ENCODE assay signal across 8 cellular contexts in the genomic region with DNA sequence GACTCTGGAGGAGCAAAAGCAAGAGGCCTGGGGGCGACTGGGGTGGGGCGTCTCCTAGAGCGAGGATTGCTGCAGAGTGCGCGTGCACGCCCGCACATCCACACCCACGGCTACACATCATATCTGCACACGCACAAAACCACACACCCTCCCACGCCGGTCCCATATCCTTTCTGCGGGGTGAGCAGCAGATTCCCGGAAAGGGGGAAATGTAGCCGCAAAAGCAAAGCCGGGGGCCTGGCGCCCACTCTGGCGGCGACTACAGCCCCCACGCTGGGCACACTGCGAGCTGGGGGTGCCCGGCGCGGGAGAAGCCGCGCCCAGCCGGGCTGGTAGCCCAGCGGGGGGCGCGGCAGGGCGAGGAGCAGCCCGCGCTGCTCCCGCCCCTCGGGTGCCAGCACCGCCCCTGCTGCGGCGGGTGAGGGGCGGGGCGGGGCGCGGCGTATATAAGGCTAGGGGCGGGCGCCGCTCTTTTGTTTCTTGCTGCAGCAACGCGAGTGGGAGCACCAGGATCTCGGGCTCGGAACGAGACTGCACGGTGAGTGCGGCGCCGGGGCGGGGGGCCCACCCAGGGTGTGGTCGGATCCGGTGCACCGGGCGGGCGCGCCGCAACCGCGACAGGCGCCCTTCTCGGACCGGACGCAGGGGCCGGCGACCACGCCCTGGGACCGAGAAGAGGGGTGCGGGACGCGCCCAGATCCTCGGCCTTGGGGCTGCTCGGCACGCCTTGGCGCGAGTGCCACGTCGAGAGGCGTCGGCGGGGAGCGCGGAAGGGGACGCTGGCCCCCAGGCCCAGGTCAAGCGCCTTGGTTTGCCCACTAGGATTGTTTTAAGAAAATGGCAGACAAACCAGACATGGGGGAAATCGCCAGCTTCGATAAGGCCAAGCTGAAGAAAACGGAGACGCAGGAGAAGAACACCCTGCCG. TPM values are rescaled to one million over a fixed set of nuclear protein-coding genes. Genes with fewer than 3 reads are reported as not detected.
DNase-seq lines count a peak whose midpoint lies in the region; ATAC-seq and TF ChIP-seq lines count a peak whose summit lies in the region.

A gene (plus strand): TSS at position 476 of the 927 bp plus-strand sequence.

- intact Hi-C loops in activated T-helper 2 cell treated with anti-CD3 and anti-CD28 coated beads, Interferon-gamma antibody, Interleukin-2, Interleukin-4, amounts not matched to agents 10 μg/mL and 5 μg/mL and 100 μg/mL, durations not matched to agents 14 hours and 24 hours and 36 hours (cut with micrococcal nuclease): loop anchor here (1.0 to 2.0 kb wide), 3 partner anchors 17 to 65 kb away; a partner anchor contains a TSS

- DNase-seq in KBM-7: peak; percentile 84
- DNase-seq in RWPE1 (ENCODE audit: low spot score): peak; percentile 90
- peak; percentile 90 for DNase-seq in activated T-helper 2 cell treated with anti-CD3 and anti-CD28 coated beads, Interferon-gamma antibody, Interleukin-2, Interleukin-4, amounts not matched to agents 10 μg/mL and 5 μg/mL and 100 μg/mL, durations not matched to agents 14 hours and 24 hours and 36 hours (ENCODE audit: low spot score)
- peak; percentile 85 for DNase-seq in fibroblast of pulmonary artery (ENCODE audit: low read depth)
- DNase-seq in stimulated activated naive CD8-positive, alpha-beta T cell treated with anti-CD3 and anti-CD28 coated beads, Interleukin-15, amount 100 ng/mL, for 72 hours: peak; percentile 88 to 93

- peaks cover 21% of the 10 kb centered on the region for H3F3A ChIP-seq in DOHH2 (ENCODE audit: control insufficient read depth, insufficient read depth)

- H3K36me3 ChIP-seq in DOHH2 (ENCODE audit: control insufficient read depth, low read length): peaks cover 42% of the 10 kb centered on the region

- in situ Hi-C loops in KBM-7 (cut with MboI; ENCODE audit: low pct_unique_long_range_greater_than_20kb, low sequenced_read_pairs): no loop called here

- CTCF ChIA-PET in RWPE1 (lab: Yijun Ruan, JAX): interaction anchor here (0.5 to 1.4 kb wide), 3 partner anchors 20 to 95 kb away, joined by 3 to 7 read pairs (median 6); no protein-coding TSS in a partner anchor

- ATAC-seq in GM21717 (IDR thresholded peaks at IDR 0.05; ENCODE audit: unreplicated experiment): peak; percentile 54
- ATAC-seq in stimulated activated naive CD8-positive, alpha-beta T cell treated with anti-CD3 and anti-CD28 coated beads, Interleukin-15, amount 100 ng/mL, for 72 hours: peak; percentile 59

- no peaks in the 10 kb centered on the region for H3K9me2 ChIP-seq in DOHH2 (replicated peaks; ENCODE audit: control insufficient read depth, low read length)

- peak; percentile 39 for TF ChIP-seq CTCF in DOHH2 (IDR thresholded peaks at IDR 0.05; ENCODE audit: low read depth, low read length, poor library complexity, severe bottlenecking)
- no peak for TF ChIP-seq CTCF in RWPE1 (conservative IDR thresholded peaks at IDR 0.05; ENCODE audit: low read depth)
- no peak for TF ChIP-seq CTCF in fibroblast of pulmonary artery (IDR thresholded peaks at IDR 0.05; ENCODE audit: low read length, missing control alignments)
- TF ChIP-seq CTCF in nephron (IDR thresholded peaks at IDR 0.05; ENCODE audit: unreplicated experiment in 3 of 3): peak in 1 of 3 experiments; percentile 20

- peaks cover 8% of the 10 kb centered on the region; the same call in 1 of the 2 replicates for H4K20me1 ChIP-seq in DOHH2 (ENCODE audit: control insufficient read depth, insufficient read depth, low read depth, low read length)

- peaks cover 14% of the 10 kb centered on the region for H3K9me3 Mint-ChIP-seq in activated T-helper 2 cell treated with anti-CD3 and anti-CD28 coated beads, Interferon-gamma antibody, Interleukin-2, Interleukin-4, amounts not matched to agents 10 μg/mL and 5 μg/mL and 100 μg/mL, durations not matched to agents 14 hours and 24 hours and 36 hours
- H3K9me3 Mint-ChIP-seq in nephron: no peaks in the 10 kb centered on the region
- peaks cover 16 to 22% of the 10 kb centered on the region in 2 donors for H3K9me3 Mint-ChIP-seq in stimulated activated naive CD8-positive, alpha-beta T cell treated with anti-CD3 and anti-CD28 coated beads, Interleukin-15, amount 100 ng/mL, for 72 hours

- H3K9me3 ChIP-seq in DOHH2 (ENCODE audit: control insufficient read depth, insufficient read depth, low read length): peaks cover 5% of the 10 kb centered on the region; the same call in 1 of the 2 replicates

- H3K27ac ChIP-seq in DOHH2 (ENCODE audit: low read depth, low read length) (peak within 1 kb of the TSS; percentile 66), RWPE1 (peak within 1 kb of the TSS; percentile 99)

- H3K4me3 Mint-ChIP-seq in activated T-helper 2 cell treated with anti-CD3 and anti-CD28 coated beads, Interferon-gamma antibody, Interleukin-2, Interleukin-4, amounts not matched to agents 10 μg/mL and 5 μg/mL and 100 μg/mL, durations not matched to agents 14 hours and 24 hours and 36 hours (ENCODE audit: low read depth): peak within 1 kb of the TSS; percentile 83
- peak within 1 kb of the TSS; percentile 95 to 99 (median 95) for H3K4me3 Mint-ChIP-seq in nephron
- peak within 1 kb of the TSS; percentile 94 to 97 for H3K4me3 Mint-ChIP-seq in stimulated activated naive CD8-positive, alpha-beta T cell treated with anti-CD3 and anti-CD28 coated beads, Interleukin-15, amount 100 ng/mL, for 72 hours

- peaks cover 24% of the 10 kb centered on the region for H3K4me1 ChIP-seq in DOHH2 (ENCODE audit: control insufficient read depth, low read length)

- POLR2A ChIA-PET in RWPE1 (lab: Yijun Ruan, JAX; ENCODE audit: low non-redundant PET): interaction anchor here (0.9 to 2.1 kb wide), 4 partner anchors 9 to 41 kb away, joined by 3 to 15 read pairs (median 8); no protein-coding TSS in a partner anchor

- no peaks in the 10 kb centered on the region for H3K27me3 Mint-ChIP-seq in activated T-helper 2 cell treated with anti-CD3 and anti-CD28 coated beads, Interferon-gamma antibody, Interleukin-2, Interleukin-4, amounts not matched to agents 10 μg/mL and 5 μg/mL and 100 μg/mL, durations not matched to agents 14 hours and 24 hours and 36 hours (ENCODE audit: low read depth)
- peaks cover 10% of the 10 kb centered on the region for H3K27me3 Mint-ChIP-seq in nephron (ENCODE audit: low read depth)
- no peaks in the 10 kb centered on the region for H3K27me3 Mint-ChIP-seq in stimulated activated naive CD8-positive, alpha-beta T cell treated with anti-CD3 and anti-CD28 coated beads, Interleukin-15, amount 100 ng/mL, for 72 hours

- peaks cover 4% of the 10 kb centered on the region; the same call in 1 of the 2 replicates for H3K27me3 ChIP-seq in DOHH2 (ENCODE audit: control insufficient read depth, low read length)

- peak within 1 kb of the TSS; percentile 73 for H3K4me2 ChIP-seq in DOHH2 (ENCODE audit: low read length)

- peaks cover 46% of the 10 kb centered on the region for H3K4me1 Mint-ChIP-seq in activated T-helper 2 cell treated with anti-CD3 and anti-CD28 coated beads, Interferon-gamma antibody, Interleukin-2, Interleukin-4, amounts not matched to agents 10 μg/mL and 5 μg/mL and 100 μg/mL, durations not matched to agents 14 hours and 24 hours and 36 hours (ENCODE audit: low read depth)
- H3K4me1 Mint-ChIP-seq in nephron: peaks cover 25% of the 10 kb centered on the region
- peaks cover 79% of the 10 kb centered on the region for H3K4me1 Mint-ChIP-seq in stimulated activated naive CD8-positive, alpha-beta T cell treated with anti-CD3 and anti-CD28 coated beads, Interleukin-15, amount 100 ng/mL, for 72 hours

- peaks cover 51% of the 10 kb centered on the region for H3K36me3 Mint-ChIP-seq in activated T-helper 2 cell treated with anti-CD3 and anti-CD28 coated beads, Interferon-gamma antibody, Interleukin-2, Interleukin-4, amounts not matched to agents 10 μg/mL and 5 μg/mL and 100 μg/mL, durations not matched to agents 14 hours and 24 hours and 36 hours (ENCODE audit: low read depth)
- H3K36me3 Mint-ChIP-seq in nephron (ENCODE audit: low read depth): peaks cover 38% of the 10 kb centered on the region

- H3K27ac Mint-ChIP-seq in activated T-helper 2 cell treated with anti-CD3 and anti-CD28 coated beads, Interferon-gamma antibody, Interleukin-2, Interleukin-4, amounts not matched to agents 10 μg/mL and 5 μg/mL and 100 μg/mL, durations not matched to agents 14 hours and 24 hours and 36 hours: peak within 1 kb of the TSS; percentile 76
- peak within 1 kb of the TSS; percentile 91 to 100 (median 96) for H3K27ac Mint-ChIP-seq in nephron
- peak within 1 kb of the TSS; percentile 96 to 99 for H3K27ac Mint-ChIP-seq in stimulated activated naive CD8-positive, alpha-beta T cell treated with anti-CD3 and anti-CD28 coated beads, Interleukin-15, amount 100 ng/mL, for 72 hours

- H3K4me3 ChIP-seq in DOHH2 (ENCODE audit: low read length): peak within 1 kb of the TSS; percentile 97
- peak within 1 kb of the TSS; percentile 98 for H3K4me3 ChIP-seq in fibroblast of pulmonary artery (replicated peaks; ENCODE audit: low read depth, low read length)

- H3K79me2 ChIP-seq in DOHH2 (ENCODE audit: control insufficient read depth, low read length): peaks cover 24% of the 10 kb centered on the region

RNA-seq across cellular contexts. Expression of the gene that starts here (rescaled TPM):
- 2,676 and 2,847 TPM in 2 replicates for total RNA-seq in activated T-helper 2 cell treated with anti-CD3 and anti-CD28 coated beads, Interferon-gamma antibody, Interleukin-2, Interleukin-4, amounts not matched to agents 10 μg/mL and 5 μg/mL and 100 μg/mL, durations not matched to agents 14 hours and 24 hours and 36 hours

Comparison
In these comparisons a context has a peak if more than half of its experiments do, and no peak if none do; other contexts are left out.
1. Peak in every context shown above with its lines: DNase-seq, ATAC-seq, H3K4me3 ChIP-seq and H3K27ac ChIP-seq.